In the genomic region with DNA sequence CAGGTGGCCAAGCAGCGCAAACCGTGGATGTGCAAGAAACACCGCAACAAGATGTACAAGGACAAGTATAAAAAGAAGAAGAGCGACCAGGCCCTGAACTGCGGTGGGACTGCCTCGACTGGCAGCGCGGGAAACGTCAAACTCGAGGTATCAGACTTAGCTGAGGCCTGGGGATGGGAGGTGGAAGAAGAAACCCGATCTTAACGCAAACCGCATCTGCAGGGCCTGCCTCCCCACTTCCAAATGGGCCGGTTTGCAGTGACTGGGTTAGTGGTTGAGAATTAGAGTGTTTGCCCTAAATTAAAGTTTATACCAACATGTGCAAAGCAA, we compare ENCODE assay signal across 8 cellular contexts. TPM values are rescaled to one million over a fixed set of nuclear protein-coding genes. Genes with fewer than 3 reads are reported as not detected.
DNase-seq lines count a peak whose midpoint lies in the region; ATAC-seq lines count a peak whose summit lies in the region.

No MANE protein-coding gene starts in this region.

- H3K27me3 ChIP-seq in iPS-18a (ENCODE audit: control insufficient read depth, insufficient read depth, low read length), result peaks cover 9% of the 10 kb centered on the region

- ATAC-seq in HG02623 (IDR thresholded peaks at IDR 0.05; ENCODE audit: unreplicated experiment), result peak; percentile 1
- peak; percentile 21 to 29 for ATAC-seq in activated naive CD4-positive, alpha-beta T cell treated with anti-CD3 and anti-CD28 coated beads, Interleukin-2, amount 50 U/mL, for 72 hours

- H3K27ac Mint-ChIP-seq in activated naive CD4-positive, alpha-beta T cell treated with anti-CD3 and anti-CD28 coated beads, Interleukin-2, amount 50 U/mL, for 72 hours, result peak overlapping the region; percentile 91 to 92

- no peak overlapping the region for H3K27ac ChIP-seq in iPS-18a (ENCODE audit: low read length)

- DNase-seq in SIG-M5 treated with dmso at 0.1 percent for 504 hours (lab: John Stamatoyannopoulos, UW; ENCODE audit: unreplicated experiment) (peak; percentile 47), SIG-M5 (lab: John Stamatoyannopoulos, UW) (no peak), NCI-H1092 treated with DMSO at 0.1 percent for 48 hours (lab: John Stamatoyannopoulos, UW) (peak; percentile 50), NCI-H2029 (lab: John Stamatoyannopoulos, UW) (no peak)
- DNase-seq in activated naive CD4-positive, alpha-beta T cell treated with anti-CD3 and anti-CD28 coated beads, Interleukin-2, amount 50 U/mL, for 72 hours (ENCODE audit: low spot score in 2 of 2), result peak; percentile 28 to 56
- peak; percentile 13 for DNase-seq in stimulated activated CD4-positive, alpha-beta T cell treated with anti-CD3 and anti-CD28 coated beads, Interleukin-12 subunit alpha, Interleukin-12 subunit beta, amount 100 ng/mL, for 4 hours

- H3K9me3 Mint-ChIP-seq in activated naive CD4-positive, alpha-beta T cell treated with anti-CD3 and anti-CD28 coated beads, Interleukin-2, amount 50 U/mL, for 72 hours, result no peaks in the 10 kb centered on the region

- H3K36me3 ChIP-seq in iPS-18a (ENCODE audit: control insufficient read depth, low read depth, low read length), result no peaks in the 10 kb centered on the region

- no peaks in the 10 kb centered on the region for H3K9me3 ChIP-seq in iPS-18a (ENCODE audit: control insufficient read depth, low read depth, low read length)

- H3K9ac ChIP-seq in iPS-18a (ENCODE audit: low read length), result peak overlapping the region; percentile 51

- H3K4me3 ChIP-seq in iPS-18a (ENCODE audit: low read length), result peak overlapping the region; percentile 61

- peaks cover 12% of the 10 kb centered on the region for H3K4me1 ChIP-seq in iPS-18a (ENCODE audit: control insufficient read depth, low read depth, low read length)

- H3K36me3 Mint-ChIP-seq in activated naive CD4-positive, alpha-beta T cell treated with anti-CD3 and anti-CD28 coated beads, Interleukin-2, amount 50 U/mL, for 72 hours, result peaks cover 12 to 14% of the 10 kb centered on the region in 2 donors

RNA-seq across cellular contexts. Expression of a gene that starts 0.8 kb away (rescaled TPM):
- total RNA-seq in activated naive CD4-positive, alpha-beta T cell treated with anti-CD3 and anti-CD28 coated beads, Interleukin-2, amount 50 U/mL, for 72 hours, result 10 to 100 TPM in 1 of 2 donors, 1 to 10 TPM in 1; 5.7 to 16.9 TPM

Comparison
In these comparisons a context has a peak if more than half of its experiments do, and no peak if none do; other contexts are left out.
1. DNase-seq: peak in SIG-M5 treated with dmso at 0.1 percent for 504 hours (single experiment), NCI-H1092 treated with DMSO at 0.1 percent for 48 hours (single experiment), activated naive CD4-positive, alpha-beta T cell treated with anti-CD3 and anti-CD28 coated beads, Interleukin-2, amount 50 U/mL, for 72 hours (2 of 2) and stimulated activated CD4-positive, alpha-beta T cell treated with anti-CD3 and anti-CD28 coated beads, Interleukin-12 subunit alpha, Interleukin-12 subunit beta, amount 100 ng/mL, for 4 hours (single experiment); none in SIG-M5 (single experiment) and NCI-H2029 (single experiment).